In the genomic region with DNA sequence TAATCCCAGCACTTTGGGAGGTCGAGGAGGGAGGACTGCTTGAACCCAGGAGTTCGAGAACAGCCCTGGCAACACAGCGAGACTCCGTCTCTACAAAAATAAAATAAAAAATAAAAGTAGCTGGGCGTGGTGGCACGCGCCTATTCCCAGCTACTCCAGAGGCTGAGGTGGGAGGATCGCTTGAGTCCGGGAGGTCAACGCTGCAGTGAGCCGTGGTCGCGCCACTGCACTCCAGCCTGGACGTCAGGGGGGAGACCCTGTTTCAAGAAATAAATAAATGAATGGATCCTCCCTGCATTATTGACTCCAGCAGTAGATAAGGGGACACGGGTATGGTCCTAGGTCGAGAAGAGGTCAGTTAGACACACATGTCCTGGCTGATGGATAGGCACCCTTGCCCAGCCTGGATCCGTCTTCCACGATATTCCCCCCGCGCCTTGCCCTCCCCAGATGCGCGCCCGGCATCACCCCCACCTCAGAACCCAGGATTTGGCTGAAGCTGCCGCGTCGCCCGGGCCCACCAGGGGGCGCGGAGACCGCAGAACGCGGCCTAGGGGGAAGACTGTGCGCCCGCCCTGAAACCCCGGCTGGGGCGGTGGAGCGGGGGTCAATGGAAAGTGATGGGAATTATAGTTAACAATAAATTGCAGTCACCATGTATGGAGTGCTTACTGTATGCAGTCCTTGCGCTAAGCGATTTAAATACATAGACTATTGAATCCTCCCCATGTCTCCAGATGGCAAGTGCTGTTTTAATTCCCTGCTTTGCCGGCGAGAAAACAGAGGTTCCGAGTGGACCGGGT, we compare ENCODE assay signal across 9 cellular contexts. TPM values are rescaled to one million over a fixed set of nuclear protein-coding genes. Genes with fewer than 3 reads are reported as not detected.
DNase-seq lines count a peak whose midpoint lies in the region; ATAC-seq and TF ChIP-seq lines count a peak whose summit lies in the region.
"Had no signal": no experiment of that assay in that cellular context is flagged by ENCODE, and none has a peak within 500 bp of the region (broad histone marks: within the 10 kb centered on the region; RNA-seq: fewer than 3 reads in every experiment).

No MANE protein-coding gene starts in this region.

- WGBS in lung, 2 donors, result 9 to 14% methylated on average over 43 of the region's 43 CpGs

- H3K27ac Mint-ChIP-seq in activated CD4-positive, alpha-beta memory T cell treated with anti-CD3 and anti-CD28 coated beads for 36 hours, result peak overlapping the region; percentile 87

- DNase-seq in D341Med (ENCODE audit: low spot score), result peak; percentile 88
- DNase-seq in NCI-H748 (lab: John Stamatoyannopoulos, UW; ENCODE audit: unreplicated experiment), result peak; percentile 78
- DNase-seq in activated CD4-positive, alpha-beta memory T cell treated with anti-CD3 and anti-CD28 coated beads for 36 hours, result peak; percentile 87
- DNase-seq in effector CD8-positive, alpha-beta T cell (lab: John Stamatoyannopoulos, UW), result peak; percentile 71
- peak; percentile 78 for DNase-seq in lung (ENCODE audit: low spot score)
- DNase-seq in stimulated activated CD4-positive, alpha-beta T cell treated with anti-CD3 and anti-CD28 coated beads, TNF-alpha, amount 100 ng/mL, for 4 hours (ENCODE audit: low read depth in 3 of 3), result peak; percentile 67 to 69 (median 67)
- no peak for DNase-seq in pons (ENCODE audit: low spot score)

- H3K4me3 Mint-ChIP-seq in activated CD4-positive, alpha-beta memory T cell treated with anti-CD3 and anti-CD28 coated beads for 36 hours, result peak overlapping the region; percentile 76

- intact Hi-C loops in activated CD4-positive, alpha-beta memory T cell treated with anti-CD3 and anti-CD28 coated beads for 36 hours (cut with micrococcal nuclease), result loop anchor here (1.0 to 5.0 kb wide), 4 partner anchors 14 to 445 kb away; a partner anchor contains a TSS

- peak; percentile 37 for ATAC-seq in HG02885 (IDR thresholded peaks at IDR 0.05; ENCODE audit: poor library complexity, unreplicated experiment)
- ATAC-seq in lung (ENCODE audit: insufficient read depth, low FRiP score), result peak; percentile 55

- no peaks in the 10 kb centered on the region for H3K36me3 ChIP-seq in lung (ENCODE audit: control insufficient read depth in 2 of 2, insufficient read depth in 2 of 2, low read length in 2 of 2)

- H3K27ac ChIP-seq in lung (ENCODE audit: low read depth in 1 of 2, low read length in 1 of 2), result peak overlapping the region; percentile 86 to 91

- peaks cover 0 to 17% of the 10 kb centered on the region in 2 donors for H3K4me1 ChIP-seq in lung (ENCODE audit: control insufficient read depth in 2 of 2, insufficient read depth in 2 of 2, low read length in 2 of 2)

- CTCF ChIA-PET in activated CD4-positive, alpha-beta memory T cell treated with anti-CD3 and anti-CD28 coated beads for 36 hours (lab: Charles Lee), result interaction anchor here (0.6 to 7.8 kb wide), 12 partner anchors 8 to 114 kb away, joined by 3 to 372 read pairs (median 6); a partner anchor contains a TSS

- H3K4me1 Mint-ChIP-seq in activated CD4-positive, alpha-beta memory T cell treated with anti-CD3 and anti-CD28 coated beads for 36 hours (ENCODE audit: low read depth), result peaks cover 40% of the 10 kb centered on the region

- peak overlapping the region; percentile 42 for H3K4me3 ChIP-seq in lung

- no peaks in the 10 kb centered on the region for H3K36me3 Mint-ChIP-seq in activated CD4-positive, alpha-beta memory T cell treated with anti-CD3 and anti-CD28 coated beads for 36 hours

- H3K27me3 Mint-ChIP-seq in activated CD4-positive, alpha-beta memory T cell treated with anti-CD3 and anti-CD28 coated beads for 36 hours, result no peaks in the 10 kb centered on the region

- POLR2A ChIA-PET in activated CD4-positive, alpha-beta memory T cell treated with anti-CD3 and anti-CD28 coated beads for 36 hours (lab: Charles Lee), result interaction anchor here (0.7 to 4.0 kb wide), 8 partner anchors 11 to 69 kb away, joined by 3 to 89 read pairs (median 7); a partner anchor contains a TSS

- H3K27me3 ChIP-seq in lung (ENCODE audit: control insufficient read depth, insufficient read depth), result no peaks in the 10 kb centered on the region

- no peaks in the 10 kb centered on the region for H3K9me3 Mint-ChIP-seq in activated CD4-positive, alpha-beta memory T cell treated with anti-CD3 and anti-CD28 coated beads for 36 hours

- TF ChIP-seq CTCF in lung (IDR thresholded peaks at IDR 0.05; ENCODE audit: control extremely low read depth, extremely low read depth), result peak; percentile 82

- no peaks in the 10 kb centered on the region for H3K9me3 ChIP-seq in lung (ENCODE audit: control insufficient read depth in 2 of 2, insufficient read depth in 1 of 2, low read length in 1 of 2)

RNA-seq across cellular contexts. Expression of a gene that starts 2.1 kb away (rescaled TPM):
- 10 to 100 TPM; 20.2 to 22.2 TPM for total RNA-seq in activated CD4-positive, alpha-beta memory T cell treated with anti-CD3 and anti-CD28 coated beads for 36 hours
- 10 to 100 TPM; 46.9 to 67.4 TPM for total RNA-seq in lung
- 10 to 100 TPM; 39.8 to 54.3 TPM for polyA plus RNA-seq in lung

RNA-seq across cellular contexts. Expression of a gene that starts 13.9 kb away (rescaled TPM):
- 100 to 1,000 TPM; 409 to 411 TPM for total RNA-seq in activated CD4-positive, alpha-beta memory T cell treated with anti-CD3 and anti-CD28 coated beads for 36 hours
- 100 to 1,000 TPM; 121 to 205 TPM for total RNA-seq in lung
- polyA plus RNA-seq in lung, result 100 to 1,000 TPM; 111 to 689 TPM

RNA-seq across cellular contexts. Expression of a gene that starts 24.2 kb away (rescaled TPM):
- total RNA-seq in activated CD4-positive, alpha-beta memory T cell treated with anti-CD3 and anti-CD28 coated beads for 36 hours, result 100 to 1,000 TPM; 253 to 258 TPM
- total RNA-seq in lung, result 100 to 1,000 TPM; 166 to 196 TPM
- polyA plus RNA-seq in lung, result 100 to 1,000 TPM; 132 to 181 TPM

RNA-seq across cellular contexts. Expression of a gene that starts 24.5 kb away (rescaled TPM):
- 10 to 100 TPM; 42.4 to 44.6 TPM for total RNA-seq in activated CD4-positive, alpha-beta memory T cell treated with anti-CD3 and anti-CD28 coated beads for 36 hours
- 1 to 10 TPM; 1.8 to 2.2 TPM for total RNA-seq in lung
- polyA plus RNA-seq in lung, result 1 to 10 TPM in 1 of 2 donors, under 1 TPM in 1; 0.10 to 6.2 TPM

RNA-seq across cellular contexts. Expression of a gene that starts 25.8 kb away (rescaled TPM):
- total RNA-seq in activated CD4-positive, alpha-beta memory T cell treated with anti-CD3 and anti-CD28 coated beads for 36 hours, result not detected
- not detected for total RNA-seq in lung
- under 1 TPM in 1 of 2 donors, not detected in 1; 0.02 TPM for polyA plus RNA-seq in lung
- total RNA-seq: activated CD8-positive, alpha-beta memory T cell treated with anti-CD3 and anti-CD28 coated beads for 36 hours had no signal
